14 cellular contexts compared by ENCODE assay signal in the genomic region with DNA sequence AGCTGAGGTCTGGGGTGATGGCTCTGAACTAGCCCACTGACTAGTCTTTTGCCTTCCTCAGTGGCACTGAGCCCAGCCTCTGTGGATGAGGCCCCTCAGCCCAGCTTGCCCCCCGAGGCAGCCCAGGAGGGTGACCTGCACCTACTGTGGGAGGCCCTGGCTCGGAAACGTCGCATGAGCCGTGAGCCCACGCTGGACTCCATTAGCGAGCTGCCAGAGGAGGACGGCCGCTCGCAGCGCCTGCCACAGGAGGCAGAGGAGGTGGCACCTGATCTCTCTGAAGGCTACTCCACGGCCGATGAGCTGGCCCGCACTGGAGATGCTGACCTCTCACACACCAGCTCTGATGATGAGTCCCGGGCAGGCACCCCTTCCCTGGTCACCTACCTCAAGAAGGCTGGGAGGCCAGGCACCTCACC.
"Had no signal": no experiment of that assay in that cellular context is flagged by ENCODE, and none has a peak within 500 bp of the region (broad histone marks: within the 10 kb centered on the region; RNA-seq: fewer than 3 reads in every experiment).

No MANE protein-coding gene starts in this region.

- H3K27ac Mint-ChIP-seq: activated CD4-positive, alpha-beta memory T cell treated with anti-CD3 and anti-CD28 coated beads, Interleukin-2, amount 10 ng/mL, durations not matched to agents 7 days and 5 days; T-helper 1 cell treated with Interleukin-12 subunit alpha and Interleukin-12 subunit beta and Interleukin-4 antibody, amounts not matched to agents 30 μg/mL and 1 μg/mL, for 36 hours; WTC11 had no signal

- DNase-seq: activated CD4-positive, alpha-beta memory T cell treated with anti-CD3 and anti-CD28 coated beads, Interleukin-2, amount 10 ng/mL, durations not matched to agents 7 days and 5 days; activated CD4-positive, alpha-beta T cell treated with anti-CD3 and anti-CD28 coated beads for 4 hours; activated naive CD4-positive, alpha-beta T cell; esophagus squamous epithelium; hippocampal formation; kidney; SIG-M5; stimulated activated CD4-positive, alpha-beta T cell treated with anti-CD3 and anti-CD28 coated beads, Interleukin-4, amount 100 ng/mL, for 24 hours; stimulated activated naive CD4-positive, alpha-beta T cell; substantia nigra had no signal

- H3K4me3 ChIP-seq: cardiac muscle cell, esophagus squamous epithelium had no signal

- H3K9me3 Mint-ChIP-seq: activated CD4-positive, alpha-beta memory T cell treated with anti-CD3 and anti-CD28 coated beads, Interleukin-2, amount 10 ng/mL, durations not matched to agents 7 days and 5 days; T-helper 1 cell treated with Interleukin-12 subunit alpha and Interleukin-12 subunit beta and Interleukin-4 antibody, amounts not matched to agents 30 μg/mL and 1 μg/mL, for 36 hours; WTC11 had no signal

- H3K9ac ChIP-seq: parathyroid adenoma had no signal

- H3K4me1 ChIP-seq: esophagus squamous epithelium, parathyroid adenoma had no signal

- ATAC-seq: WTC11 had no signal

- H3K4me1 Mint-ChIP-seq: activated CD4-positive, alpha-beta memory T cell treated with anti-CD3 and anti-CD28 coated beads, Interleukin-2, amount 10 ng/mL, durations not matched to agents 7 days and 5 days; WTC11 had no signal

- H3K27ac ChIP-seq: cardiac muscle cell, esophagus squamous epithelium, parathyroid adenoma had no signal

- H3K9me3 ChIP-seq: esophagus squamous epithelium had no signal

- H3K27me3 Mint-ChIP-seq: activated CD4-positive, alpha-beta memory T cell treated with anti-CD3 and anti-CD28 coated beads, Interleukin-2, amount 10 ng/mL, durations not matched to agents 7 days and 5 days had no signal

- H3K27me3 ChIP-seq: cardiac muscle cell, esophagus squamous epithelium had no signal

- H3K79me2 ChIP-seq: parathyroid adenoma had no signal

- H2AFZ ChIP-seq: parathyroid adenoma had no signal

- H3K4me3 Mint-ChIP-seq: activated CD4-positive, alpha-beta memory T cell treated with anti-CD3 and anti-CD28 coated beads, Interleukin-2, amount 10 ng/mL, durations not matched to agents 7 days and 5 days; T-helper 1 cell treated with Interleukin-12 subunit alpha and Interleukin-12 subunit beta and Interleukin-4 antibody, amounts not matched to agents 30 μg/mL and 1 μg/mL, for 36 hours; WTC11 had no signal
